In genomic region chr6:95690328-95690727, GRCh38 we compare ENCODE assay signal across 13 cellular contexts.
DNase-seq lines count a peak whose midpoint lies in the region; ATAC-seq and TF ChIP-seq lines count a peak whose summit lies in the region.
"Had no signal": no experiment of that assay in that cellular context is flagged by ENCODE, and none has a peak within 500 bp of the region (broad histone marks: within the 10 kb centered on the region; RNA-seq: fewer than 3 reads in every experiment).

No MANE protein-coding gene starts in this region.

- no peak for TF ChIP-seq CTCF in epithelial cell of esophagus (IDR thresholded peaks at IDR 0.05; ENCODE audit: insufficient read depth, low read depth, low read length, missing control alignments)

- ATAC-seq in HG02571 (IDR thresholded peaks at IDR 0.05; ENCODE audit: unreplicated experiment): peak; percentile 52
- ATAC-seq in HG03571 (IDR thresholded peaks at IDR 0.05; ENCODE audit: unreplicated experiment): peak; percentile 47
- ATAC-seq: stimulated activated memory B cell treated with anti-CD40 and anti-IgM and Interleukin-4, amounts not matched to agents 10 μg/mL and 1 μg/mL and 100 μg/mL, for 72 hours had no signal

- H3K4me3 ChIP-seq in epithelial cell of esophagus (ENCODE audit: low read length): no peak overlapping the region
- H3K4me3 ChIP-seq: skin epidermis had no signal

- DNase-seq in NCI-H2029 treated with DMSO at 0.1 percent for 48 hours (lab: John Stamatoyannopoulos, UW) (peak; percentile 38), NCI-H2029 (lab: John Stamatoyannopoulos, UW) (no peak), epithelial cell of esophagus (ENCODE audit: low read depth) (peak; percentile 14), SIG-M5 (lab: John Stamatoyannopoulos, UW) (no peak), NCI-H524 (lab: John Stamatoyannopoulos, UW) (no peak)
- DNase-seq in effector CD8-positive, alpha-beta T cell (lab: John Stamatoyannopoulos, UW): no peak
- DNase-seq: activated naive CD4-positive, alpha-beta T cell; hippocampal formation; NCI-H2171 had no signal

Comparison
In these comparisons a context has a peak if more than half of its experiments do, and no peak if none do; other contexts are left out.
1. DNase-seq: peak in NCI-H2029 treated with DMSO at 0.1 percent for 48 hours (single experiment) and epithelial cell of esophagus (single experiment); none in NCI-H2029 (single experiment), SIG-M5 (single experiment), NCI-H524 (0 of 2) and effector CD8-positive, alpha-beta T cell (single experiment).